ENCODE assay signal across 19 cellular contexts in the genomic region with DNA sequence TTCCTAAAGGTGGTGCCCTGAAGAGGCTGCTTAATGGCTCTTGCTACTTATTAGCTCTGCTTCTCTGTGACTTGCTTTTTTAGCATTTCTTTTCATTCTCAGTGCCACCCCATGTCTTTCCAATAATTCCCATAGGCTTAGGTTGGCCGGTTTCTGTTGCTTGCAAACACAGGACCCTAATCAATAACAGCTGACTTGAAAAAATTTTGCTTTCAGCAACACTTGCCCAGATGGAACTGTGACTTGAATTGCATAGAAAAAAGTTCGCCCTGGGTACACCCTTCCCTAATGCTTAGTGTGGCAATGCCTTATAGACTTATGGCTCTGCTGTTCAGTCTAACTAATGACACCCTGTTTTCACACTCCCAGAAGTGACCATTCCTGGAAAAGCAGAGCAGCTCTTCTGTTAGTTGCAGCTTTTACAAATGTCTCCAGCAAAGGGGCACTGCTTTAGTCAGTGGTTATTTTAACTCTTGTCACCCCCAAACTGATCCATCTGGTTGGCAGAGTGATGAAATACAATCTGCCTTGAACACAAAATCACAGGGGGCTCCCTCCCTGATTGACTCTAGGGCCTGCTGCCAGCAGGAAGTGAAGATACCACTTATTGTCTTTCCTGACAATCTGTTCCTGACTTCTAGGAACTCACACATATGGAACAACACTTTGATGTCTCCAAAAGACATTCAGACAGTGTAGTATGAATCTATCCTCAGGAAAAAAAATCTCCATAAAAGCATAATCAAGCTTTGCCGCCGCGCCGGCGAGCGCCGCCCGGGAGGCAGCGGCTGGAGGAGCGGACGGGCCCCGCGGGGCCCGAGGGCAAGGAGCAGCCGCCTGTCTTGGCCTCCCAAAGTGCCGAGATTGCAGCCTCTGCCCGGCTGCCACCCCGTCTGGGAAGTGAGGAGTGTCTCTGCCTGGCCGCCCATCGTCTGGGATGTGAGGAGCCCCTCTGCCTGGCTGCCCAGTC. TPM values are rescaled to one million over a fixed set of nuclear protein-coding genes. Genes with fewer than 3 reads are reported as not detected.
DNase-seq lines count a peak whose midpoint lies in the region; ATAC-seq and TF ChIP-seq lines count a peak whose summit lies in the region.
"Had no signal": no experiment of that assay in that cellular context is flagged by ENCODE, and none has a peak within 500 bp of the region (broad histone marks: within the 10 kb centered on the region; RNA-seq: fewer than 3 reads in every experiment).

No MANE protein-coding gene starts in this region.

- H3K36me3 ChIP-seq in A673 (ENCODE audit: insufficient read depth, low read length, poor library complexity, severe bottlenecking) (no peaks in the 10 kb centered on the region), DND-41 (ENCODE audit: insufficient read depth, low read length) (no peaks in the 10 kb centered on the region)
- H3K36me3 ChIP-seq: SJCRH30 had no signal

- DNase-seq in A673 (ENCODE audit: low spot score) (peak; percentile 39), DND-41 (peak; percentile 14), NCI-H69 (lab: John Stamatoyannopoulos, UW) (peak; percentile 68), fibroblast of peridontal ligament (ENCODE audit: extremely low read depth) (peak; percentile 56)
- DNase-seq: C1 segment of cervical spinal cord; Calu3; CD8-positive, alpha-beta memory T cell; H7; KBM-7; NCI-H1092 treated with DMSO at 0.1 percent for 48 hours; NCI-H1436 treated with DMSO at 0.1 percent for 48 hours; NCI-H1930; NCI-H774; OCI-M1; SJCRH30; T-helper 1 cell had no signal

- no peaks in the 10 kb centered on the region for H3K9me3 ChIP-seq in A673 (ENCODE audit: low read depth, low read length, poor library complexity, severe bottlenecking)
- no peaks in the 10 kb centered on the region for H3K9me3 ChIP-seq in DND-41 (ENCODE audit: insufficient read depth, low read length, severe bottlenecking)
- H3K9me3 ChIP-seq: SJCRH30 had no signal

- no peaks in the 10 kb centered on the region for H3K79me2 ChIP-seq in DND-41 (ENCODE audit: insufficient read depth, low read length)

- no peaks in the 10 kb centered on the region for H3K27me3 ChIP-seq in A673 (replicated peaks; ENCODE audit: insufficient read depth, low read depth, low read length, poor library complexity)
- no peaks in the 10 kb centered on the region for H3K27me3 ChIP-seq in DND-41 (ENCODE audit: insufficient read depth, low read length, poor library complexity)
- H3K27me3 ChIP-seq: SJCRH30 had no signal

- ATAC-seq in DND-41 (ENCODE audit: insufficient read depth, low read depth) (no peak), GM19351 (IDR thresholded peaks at IDR 0.05; ENCODE audit: unreplicated experiment) (no peak), HG03354 (IDR thresholded peaks at IDR 0.05; ENCODE audit: poor library complexity, severe bottlenecking, unreplicated experiment) (no peak), GM18867 (IDR thresholded peaks at IDR 0.05; ENCODE audit: unreplicated experiment) (no peak)

- no peak overlapping the region for H3K4me2 ChIP-seq in DND-41 (ENCODE audit: insufficient read depth, low read length)

- no peak overlapping the region for H2AFZ ChIP-seq in DND-41 (ENCODE audit: low read depth, low read length)

- CTCF ChIA-PET in A673 (lab: Charles Lee), result interaction anchor here (0.6 kb wide), 1 partner anchor 104 kb away, joined by 3 read pairs; no protein-coding TSS in a partner anchor

- no peaks in the 10 kb centered on the region for H4K20me1 ChIP-seq in DND-41 (ENCODE audit: insufficient read depth, low read length)

- BruUV-seq in A673 (replicated peaks; lab: Mats Ljungman, UMichigan), result no TSS peak

- H3K9ac ChIP-seq in DND-41 (ENCODE audit: low read depth, low read length), result no peak overlapping the region

- no peaks in the 10 kb centered on the region for H3K4me1 ChIP-seq in A673 (ENCODE audit: insufficient read depth, low read length, poor library complexity, severe bottlenecking)
- H3K4me1 ChIP-seq in DND-41 (ENCODE audit: insufficient read depth, low read length), result no peaks in the 10 kb centered on the region
- H3K4me1 ChIP-seq: SJCRH30 had no signal

- intact Hi-C loops in A673 (cut with micrococcal nuclease; ENCODE audit: unreplicated experiment), result no loop called here

- TF ChIP-seq CTCF in A673 (conservative IDR thresholded peaks at IDR 0.05; ENCODE audit: low read depth, low read length), result no peak
- TF ChIP-seq CTCF in DND-41 (IDR thresholded peaks at IDR 0.05; ENCODE audit: borderline replicate concordance, extremely low read depth, low read length, poor library complexity, severe bottlenecking), result no peak

- H3K4me3 ChIP-seq in A673 (ENCODE audit: low read depth, low read length, poor library complexity, severe bottlenecking) (no peak overlapping the region), DND-41 (ENCODE audit: low read depth in 1 of 2, low read length in 2 of 2) (no peak overlapping the region)
- H3K4me3 ChIP-seq: SJCRH30 had no signal

- POLR2A ChIA-PET in A673 (lab: Charles Lee; ENCODE audit: low non-redundant PET), result interaction anchor here (0.6 to 0.7 kb wide), 2 partner anchors 9 to 692 kb away, joined by 3 to 4 read pairs; no protein-coding TSS in a partner anchor

- H3K27ac ChIP-seq in A673 (ENCODE audit: low read depth, low read length, poor library complexity, severe bottlenecking), result no peak overlapping the region
- H3K27ac ChIP-seq in DND-41 (ENCODE audit: low read length), result no peak overlapping the region
- H3K27ac ChIP-seq: SJCRH30 had no signal

RNA-seq across cellular contexts. Expression of a gene that starts 9.7 kb away (rescaled TPM):
- 32.4 and 34.4 TPM in 2 replicates for total RNA-seq in A673 (2021)

RNA-seq across cellular contexts. Expression of a gene that starts 53.6 kb away (rescaled TPM):
- total RNA-seq in A673 (2021), result 22.1 and 22.5 TPM in 2 replicates

Comparison
In these comparisons a context has a peak if more than half of its experiments do, and no peak if none do; other contexts are left out.
1. DNase-seq: peak in every context shown above with its lines; median percentile 68 in NCI-H69; 56 in fibroblast of peridontal ligament; 39 in A673; 14 in DND-41.